ENCODE assay signal across 22 cellular contexts in genomic region chr4:83504974-83505373, GRCh38. TPM values are rescaled to one million over a fixed set of nuclear protein-coding genes. Genes with fewer than 3 reads are reported as not detected.
"Had no signal": no experiment of that assay in that cellular context is flagged by ENCODE, and none has a peak within 500 bp of the region (broad histone marks: within the 10 kb centered on the region; RNA-seq: fewer than 3 reads in every experiment).

No MANE protein-coding gene starts in this region.

- H3K4me3 ChIP-seq: breast epithelium, gastroesophageal sphincter, heart left ventricle, ovary, psoas muscle, tibial artery had no signal

- H3K4me1 Mint-ChIP-seq: activated B cell treated with CpG ODN at 0.5 μM for 24 hours, neural crest cell had no signal

- H3K27ac Mint-ChIP-seq: activated B cell treated with CpG ODN at 0.5 μM for 24 hours had no signal

- FAIRE-seq: astrocyte, kidney, urothelium cell line had no signal

- H3K4me3 Mint-ChIP-seq: activated B cell treated with CpG ODN at 0.5 μM for 24 hours, neural crest cell had no signal

- DNase-seq: activated B cell treated with CpG ODN at 0.5 μM for 24 hours; activated CD4-positive, alpha-beta T cell treated with anti-CD3 and anti-CD28 coated beads for 48 hours; activated gamma-delta T cell treated with Interleukin-2 at 50 U/mL for 16 hours; activated T-cell treated with anti-CD3 and anti-CD28 coated beads, Interleukin-2, amount 50 U/mL, for 72 hours; cerebellar nuclear complex; cortex of kidney; heart left ventricle; kidney; ovary; psoas muscle; right cardiac atrium; stimulated activated CD4-positive, alpha-beta T cell treated with anti-CD3 and anti-CD28 coated beads, Interleukin-2, amount 100 ng/mL, for 24 hours; stimulated activated naive CD8-positive, alpha-beta T cell treated with anti-CD3 and anti-CD28 coated beads, Interleukin-15, Interleukin-2, amounts not matched to agents 100 U/mL and 50 U/mL, for 24 hours; substantia nigra; T-helper 9 cell; tibial artery had no signal

- H3K9me3 ChIP-seq: breast epithelium, gastroesophageal sphincter, heart left ventricle, ovary, psoas muscle, tibial artery had no signal

- H3K27me3 ChIP-seq: breast epithelium, gastroesophageal sphincter, heart left ventricle, ovary, tibial artery had no signal

- H3K36me3 ChIP-seq: breast epithelium, gastroesophageal sphincter, heart left ventricle, ovary, tibial artery had no signal

- H3K4me1 ChIP-seq: breast epithelium, gastroesophageal sphincter, heart left ventricle, psoas muscle, tibial artery had no signal

- ATAC-seq: gastroesophageal sphincter; heart left ventricle; left lobe of liver; psoas muscle; right cardiac atrium; stimulated activated naive CD8-positive, alpha-beta T cell treated with anti-CD3 and anti-CD28 coated beads, Interleukin-15, Interleukin-2, amounts not matched to agents 100 U/mL and 50 U/mL, for 24 hours had no signal

- H3K9me3 Mint-ChIP-seq: activated B cell treated with CpG ODN at 0.5 μM for 24 hours had no signal

- H3K27ac ChIP-seq: breast epithelium, gastroesophageal sphincter, heart left ventricle, ovary, psoas muscle, tibial artery had no signal

- H3K27me3 Mint-ChIP-seq: activated B cell treated with CpG ODN at 0.5 μM for 24 hours had no signal

RNA-seq across cellular contexts. Expression of gene GPAT3, which starts 30.9 kb away (rescaled TPM):
- total RNA-seq: neural crest cell had no signal
